8 cellular contexts compared by ENCODE assay signal in the genomic region with DNA sequence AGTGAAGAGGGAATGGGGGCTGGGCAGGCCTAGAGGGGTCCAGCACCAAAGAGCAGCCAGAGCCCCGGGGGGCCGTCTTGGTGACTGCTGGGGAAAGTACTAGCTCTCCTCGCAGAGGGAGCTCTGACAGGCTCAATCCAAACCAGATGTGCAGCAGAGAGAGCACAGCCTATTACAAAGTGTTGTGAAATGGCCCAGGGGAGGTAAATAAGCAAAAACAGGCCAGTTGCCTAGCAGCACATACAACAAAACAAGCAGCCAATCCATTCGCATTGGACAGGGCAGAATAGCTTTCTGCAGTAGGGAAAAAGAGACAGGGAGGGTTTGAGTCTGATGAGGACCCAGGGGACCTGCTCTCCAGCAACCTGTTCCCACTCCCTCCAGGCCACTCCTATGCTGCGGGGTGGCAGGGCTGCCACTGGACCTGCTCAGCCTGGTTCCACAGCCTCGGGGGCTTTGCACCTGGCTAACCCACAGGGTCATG.
DNase-seq lines count a peak whose midpoint lies in the region; ATAC-seq and TF ChIP-seq lines count a peak whose summit lies in the region.

No MANE protein-coding gene starts in this region.

- ATAC-seq in psoas muscle (peak; percentile 62 to 85 (median 72)), HG03521 (IDR thresholded peaks at IDR 0.05; ENCODE audit: unreplicated experiment) (no peak)

- TF ChIP-seq CTCF in Peyer's patch (IDR thresholded peaks at IDR 0.05) (no peak), psoas muscle (IDR thresholded peaks at IDR 0.05) (peak; percentile 5)

- peaks cover 0 to 25% (median 1%) of the 10 kb centered on the region in 4 donors for H3K4me1 ChIP-seq in Peyer's patch
- H3K4me1 ChIP-seq in psoas muscle, result peaks cover 25% of the 10 kb centered on the region

- H3K27me3 ChIP-seq in Peyer's patch (no peaks in the 10 kb centered on the region), psoas muscle (ENCODE audit: insufficient read depth in 3 of 3, low read length in 2 of 3) (no peaks in the 10 kb centered on the region)

- TF ChIP-seq POLR2A in Peyer's patch (IDR thresholded peaks at IDR 0.05), result peak in 1 of 2 donors; percentile 15

- H3K9me3 ChIP-seq in Peyer's patch (no peaks in the 10 kb centered on the region), psoas muscle (no peaks in the 10 kb centered on the region)

- peak; percentile 99 for DNase-seq in GM04503 (ENCODE audit: low read depth)
- DNase-seq in Peyer's patch, result peak in 2 of 3 donors; percentile 56 to 71
- DNase-seq in fibroblast of the conjunctiva (ENCODE audit: low read depth), result peak; percentile 99
- DNase-seq in psoas muscle, result peak; percentile 83 to 89
- no peak for DNase-seq in activated T-cell treated with anti-CD3 and anti-CD28 coated beads for 4 hours
- no peak for DNase-seq in T-helper 9 cell
- no peak for DNase-seq in stimulated activated CD4-positive, alpha-beta T cell treated with anti-CD3 and anti-CD28 coated beads, Interleukin-4, amount 100 ng/mL, for 24 hours

- intact Hi-C loops in psoas muscle (cut with DNase I), result no loop called here

- no peak overlapping the region for H3K4me3 ChIP-seq in Peyer's patch
- no peak overlapping the region for H3K4me3 ChIP-seq in psoas muscle

- whole genome bisulfite sequencing in psoas muscle, 3 donors, result 19 to 27% (median 19%) methylated on average over 6 of the region's 6 CpGs

- H3K27ac ChIP-seq in Peyer's patch (peak overlapping the region; percentile 20 to 65 (median 39)), psoas muscle (peak overlapping the region; percentile 64)

- no peaks in the 10 kb centered on the region for H3K36me3 ChIP-seq in Peyer's patch
- no peaks in the 10 kb centered on the region for H3K36me3 ChIP-seq in psoas muscle (ENCODE audit: insufficient read depth in 1 of 2, low read depth in 1 of 2)

Comparison
In these comparisons a context has a peak if more than half of its experiments do, and no peak if none do; other contexts are left out.
1. DNase-seq: peak in GM04503 (single experiment), Peyer's patch (2 of 3), fibroblast of the conjunctiva (single experiment) and psoas muscle (2 of 2); none in activated T-cell treated with anti-CD3 and anti-CD28 coated beads for 4 hours (single experiment), T-helper 9 cell (single experiment) and stimulated activated CD4-positive, alpha-beta T cell treated with anti-CD3 and anti-CD28 coated beads, Interleukin-4, amount 100 ng/mL, for 24 hours (single experiment).